In genomic region chr17:60823520-60823919, GRCh38 we compare ENCODE assay signal across 26 cellular contexts.
"Had no signal": no experiment of that assay in that cellular context is flagged by ENCODE, and none has a peak within 500 bp of the region (broad histone marks: within the 10 kb centered on the region; RNA-seq: fewer than 3 reads in every experiment).

No MANE protein-coding gene starts in this region.

- H3K36me3 ChIP-seq: esophagus squamous epithelium, gastroesophageal sphincter, left ventricle myocardium inferior, spleen, suprapubic skin, tibial artery, upper lobe of right lung, WERI-Rb-1 had no signal

- DNase-seq: activated CD4-positive, alpha-beta memory T cell treated with anti-CD3 and anti-CD28 coated beads for 36 hours; activated CD4-positive, alpha-beta T cell treated with anti-CD3 and anti-CD28 coated beads for 48 hours; activated CD8-positive, alpha-beta memory T cell treated with anti-CD3 and anti-CD28 coated beads, Interleukin-2, amount 50 U/mL, for 4 hours; activated effector memory CD4-positive, alpha-beta T cell treated with anti-CD3 and anti-CD28 coated beads, Interleukin-2, amount 50 U/mL, for 16 hours; activated naive CD4-positive, alpha-beta T cell treated with anti-CD3 and anti-CD28 coated beads for 36 hours; activated naive CD8-positive, alpha-beta T cell treated with anti-CD3 and anti-CD28 coated beads, Interleukin-2, amount 10 ng/mL, durations not matched to agents 7 days and 5 days; activated T-cell treated with anti-CD3 and anti-CD28 coated beads, Interleukin-2, amount 50 U/mL, for 1 hour; amygdala; central memory CD4-positive, alpha-beta T cell; endodermal cell; esophagus squamous epithelium; islet precursor cell; left ventricle myocardium inferior; posterior cingulate gyrus; right cardiac atrium; spleen; stimulated activated naive CD4-positive, alpha-beta T cell; T-helper 9 cell; tibial artery; upper lobe of right lung; WERI-Rb-1 had no signal

- ATAC-seq: activated CD4-positive, CD25-positive, alpha-beta regulatory T cell treated with anti-CD3 and anti-CD28 coated beads, Interleukin-2, amount 50 U/mL, for 24 hours; gastroesophageal sphincter; right cardiac atrium; upper lobe of right lung had no signal

- H3K27me3 ChIP-seq: esophagus squamous epithelium, gastroesophageal sphincter, hepatocyte, spleen, suprapubic skin, tibial artery, upper lobe of right lung had no signal

- H3K4me3 ChIP-seq: esophagus squamous epithelium, gastroesophageal sphincter, hepatocyte, left ventricle myocardium inferior, lung, spleen, suprapubic skin, tibial artery, upper lobe of right lung had no signal
